ENCODE assay signal across 31 cellular contexts in the genomic region with DNA sequence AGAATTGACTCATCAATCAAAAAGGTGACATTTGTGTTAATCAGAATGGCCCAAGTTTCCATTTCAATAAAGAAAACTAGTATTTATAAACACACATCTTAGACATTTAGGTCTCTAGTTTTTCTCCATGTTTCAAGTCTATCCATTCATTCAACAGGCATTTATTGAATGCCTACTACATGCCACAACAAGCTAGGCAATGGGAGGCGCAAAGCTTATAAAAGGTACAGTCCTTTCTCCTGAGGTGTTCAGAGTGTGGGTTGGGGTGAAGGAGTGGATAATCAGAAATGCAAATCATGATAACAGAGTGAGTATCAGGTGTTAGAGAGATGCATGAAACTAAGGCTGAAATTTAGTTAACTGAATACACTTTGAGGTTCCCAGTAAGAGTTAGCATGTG.
"Had no signal": no experiment of that assay in that cellular context is flagged by ENCODE, and none has a peak within 500 bp of the region (broad histone marks: within the 10 kb centered on the region; RNA-seq: fewer than 3 reads in every experiment).

No MANE protein-coding gene starts in this region.

- H3K79me2 ChIP-seq: hepatocyte, parathyroid adenoma had no signal

- H3K9ac ChIP-seq: parathyroid adenoma had no signal

- ATAC-seq: activated CD4-positive, CD25-positive, alpha-beta regulatory T cell treated with anti-CD3 and anti-CD28 coated beads, Interleukin-2, amount 50 U/mL, for 24 hours; gastrocnemius medialis; left colon; naive thymus-derived CD4-positive, alpha-beta T cell; T-helper 17 cell had no signal

- H3K36me3 ChIP-seq: ascending aorta, brain microvascular endothelial cell, esophagus squamous epithelium, gastrocnemius medialis, right atrium auricular region, thoracic aorta, WERI-Rb-1 had no signal

- H3K4me3 Mint-ChIP-seq: activated CD4-positive, alpha-beta memory T cell treated with anti-CD3 and anti-CD28 coated beads for 36 hours; activated CD4-positive, alpha-beta T cell treated with anti-CD3 and anti-CD28 coated beads, Interleukin-2, amount 10 ng/mL, durations not matched to agents 24 days and 14 days; activated naive CD4-positive, alpha-beta T cell treated with anti-CD3 and anti-CD28 coated beads, Interleukin-2, amount 10 ng/mL, durations not matched to agents 7 days and 5 days; activated naive CD8-positive, alpha-beta T cell treated with anti-CD3 and anti-CD28 coated beads, Interleukin-2, amount 10 ng/mL, durations not matched to agents 7 days and 5 days; activated T-helper 1 cell treated with anti-CD3 and anti-CD28 coated beads, Interleukin-12 subunit alpha, Interleukin-12 subunit beta, Interleukin-2, Interleukin-4 antibody, amounts not matched to agents 30 ng/mL and 10 ng/mL and 1 ng/mL, durations not matched to agents 14 hours and 24 hours and 36 hours; mesothelial cell of epicardium; naive thymus-derived CD4-positive, alpha-beta T cell; stimulated activated naive CD8-positive, alpha-beta T cell treated with anti-CD3 and anti-CD28 coated beads, Interleukin-15, Interleukin-2, amounts not matched to agents 100 ng/mL and 50 ng/mL, for 24 hours; T-helper 17 cell had no signal

- H3K9me3 Mint-ChIP-seq: activated CD4-positive, alpha-beta memory T cell treated with anti-CD3 and anti-CD28 coated beads for 36 hours; activated CD4-positive, alpha-beta T cell treated with anti-CD3 and anti-CD28 coated beads, Interleukin-2, amount 10 ng/mL, durations not matched to agents 24 days and 14 days; activated naive CD4-positive, alpha-beta T cell treated with anti-CD3 and anti-CD28 coated beads, Interleukin-2, amount 10 ng/mL, durations not matched to agents 7 days and 5 days; activated naive CD8-positive, alpha-beta T cell treated with anti-CD3 and anti-CD28 coated beads, Interleukin-2, amount 10 ng/mL, durations not matched to agents 7 days and 5 days; activated T-helper 1 cell treated with anti-CD3 and anti-CD28 coated beads, Interleukin-12 subunit alpha, Interleukin-12 subunit beta, Interleukin-2, Interleukin-4 antibody, amounts not matched to agents 30 ng/mL and 10 ng/mL and 1 ng/mL, durations not matched to agents 14 hours and 24 hours and 36 hours; naive thymus-derived CD4-positive, alpha-beta T cell; stimulated activated naive CD8-positive, alpha-beta T cell treated with anti-CD3 and anti-CD28 coated beads, Interleukin-15, Interleukin-2, amounts not matched to agents 100 ng/mL and 50 ng/mL, for 24 hours had no signal

- DNase-seq: activated CD4-positive, alpha-beta T cell treated with anti-CD3 and anti-CD28 coated beads, Interleukin-2, amount 10 ng/mL, durations not matched to agents 24 days and 14 days; activated CD8-positive, alpha-beta memory T cell treated with anti-CD3 and anti-CD28 coated beads, Interleukin-2, amount 50 U/mL, for 4 hours; activated gamma-delta T cell; activated naive CD4-positive, alpha-beta T cell treated with anti-CD3 and anti-CD28 coated beads, Interleukin-2, amount 10 ng/mL, durations not matched to agents 7 days and 5 days; activated naive CD8-positive, alpha-beta T cell treated with anti-CD3 and anti-CD28 coated beads, Interleukin-2, amount 10 ng/mL, durations not matched to agents 7 days and 5 days; activated T-cell treated with anti-CD3 and anti-CD28 coated beads, Interleukin-2, amount 50 U/mL, for 1 hour; central memory CD4-positive, alpha-beta T cell; esophagus squamous epithelium; gastrocnemius medialis; kidney; left colon; naive thymus-derived CD4-positive, alpha-beta T cell; nucleus accumbens; stimulated activated CD4-positive, alpha-beta T cell treated with anti-CD3 and anti-CD28 coated beads, Interleukin-12 subunit alpha, Interleukin-12 subunit beta, amount 100 ng/mL, for 4 hours; stimulated activated CD4-positive, alpha-beta T cell treated with anti-CD3 and anti-CD28 coated beads, Interleukin-4, amount 100 ng/mL, for 1 hour; T-helper 17 cell; trophoblast cell; WERI-Rb-1 had no signal

- H3K36me3 Mint-ChIP-seq: activated CD4-positive, alpha-beta memory T cell treated with anti-CD3 and anti-CD28 coated beads for 36 hours; activated naive CD4-positive, alpha-beta T cell treated with anti-CD3 and anti-CD28 coated beads, Interleukin-2, amount 10 ng/mL, durations not matched to agents 7 days and 5 days; activated naive CD8-positive, alpha-beta T cell treated with anti-CD3 and anti-CD28 coated beads, Interleukin-2, amount 10 ng/mL, durations not matched to agents 7 days and 5 days; mesothelial cell of epicardium; naive thymus-derived CD4-positive, alpha-beta T cell had no signal

- H3K27ac ChIP-seq: ascending aorta, brain microvascular endothelial cell, gastrocnemius medialis, hepatocyte, parathyroid adenoma, right atrium auricular region, thoracic aorta, WERI-Rb-1 had no signal

- H3K4me2 ChIP-seq: hepatocyte had no signal

- H3K9me3 ChIP-seq: ascending aorta, esophagus squamous epithelium, gastrocnemius medialis, right atrium auricular region, thoracic aorta had no signal

- FAIRE-seq: endothelial cell of umbilical vein, kidney, urothelium cell line had no signal

- H3K4me3 ChIP-seq: ascending aorta, esophagus squamous epithelium, gastrocnemius medialis, hepatocyte, right atrium auricular region, thoracic aorta had no signal

- H3K4me1 ChIP-seq: ascending aorta, parathyroid adenoma, right atrium auricular region had no signal

- H3K27me3 ChIP-seq: ascending aorta, brain microvascular endothelial cell, esophagus squamous epithelium, gastrocnemius medialis, hepatocyte, right atrium auricular region had no signal

- H2AFZ ChIP-seq: hepatocyte, parathyroid adenoma had no signal

- H3K27ac Mint-ChIP-seq: activated CD4-positive, alpha-beta memory T cell treated with anti-CD3 and anti-CD28 coated beads for 36 hours; activated CD4-positive, alpha-beta T cell treated with anti-CD3 and anti-CD28 coated beads, Interleukin-2, amount 10 ng/mL, durations not matched to agents 24 days and 14 days; activated naive CD4-positive, alpha-beta T cell treated with anti-CD3 and anti-CD28 coated beads, Interleukin-2, amount 10 ng/mL, durations not matched to agents 7 days and 5 days; activated naive CD8-positive, alpha-beta T cell treated with anti-CD3 and anti-CD28 coated beads, Interleukin-2, amount 10 ng/mL, durations not matched to agents 7 days and 5 days; activated T-helper 1 cell treated with anti-CD3 and anti-CD28 coated beads, Interleukin-12 subunit alpha, Interleukin-12 subunit beta, Interleukin-2, Interleukin-4 antibody, amounts not matched to agents 30 ng/mL and 10 ng/mL and 1 ng/mL, durations not matched to agents 14 hours and 24 hours and 36 hours; mesothelial cell of epicardium; naive thymus-derived CD4-positive, alpha-beta T cell; stimulated activated naive CD8-positive, alpha-beta T cell treated with anti-CD3 and anti-CD28 coated beads, Interleukin-15, Interleukin-2, amounts not matched to agents 100 ng/mL and 50 ng/mL, for 24 hours; T-helper 17 cell had no signal

- H3K4me1 Mint-ChIP-seq: activated CD4-positive, alpha-beta T cell treated with anti-CD3 and anti-CD28 coated beads, Interleukin-2, amount 10 ng/mL, durations not matched to agents 24 days and 14 days; activated naive CD4-positive, alpha-beta T cell treated with anti-CD3 and anti-CD28 coated beads, Interleukin-2, amount 10 ng/mL, durations not matched to agents 7 days and 5 days; activated naive CD8-positive, alpha-beta T cell treated with anti-CD3 and anti-CD28 coated beads, Interleukin-2, amount 10 ng/mL, durations not matched to agents 7 days and 5 days; naive thymus-derived CD4-positive, alpha-beta T cell; T-helper 17 cell had no signal
